29 cellular contexts compared by ENCODE assay signal in genomic region chr2:151664520-151664919, GRCh38.
A peak's percentile ranks its signal among the peaks of the same experiment; 100 is the strongest.
DNase-seq lines count a peak whose midpoint lies in the region; ATAC-seq, FAIRE-seq and TF ChIP-seq lines count a peak whose summit lies in the region.
"Had no signal": no experiment of that assay in that cellular context is flagged by ENCODE, and none has a peak within 500 bp of the region (broad histone marks: within the 10 kb centered on the region; RNA-seq: fewer than 3 reads in every experiment).

No MANE protein-coding gene starts in this region.

- TF ChIP-seq EP300 in HepG2 (IDR thresholded peaks at IDR 0.05; ENCODE audit: low read depth in 2 of 2, low read length in 2 of 2) (no peak), HepG2 (CRISPR knock-in tag; IDR thresholded peaks at IDR 0.05; ENCODE audit: borderline replicate concordance) (no peak)

- peak; percentile 2 for DNase-seq in GM13977 (ENCODE audit: low spot score)
- DNase-seq in psoas muscle, result no peak
- no peak for DNase-seq in anterior cingulate cortex (lab: John Stamatoyannopoulos, UW)
- no peak for DNase-seq in activated gamma-delta T cell treated with Interleukin-2 at 50 U/mL for 16 hours
- DNase-seq in HepG2 (ENCODE audit: low spot score), result no peak
- DNase-seq: ACHN; activated CD4-positive, alpha-beta T cell treated with anti-CD3 and anti-CD28 coated beads, Interleukin-2, amount 50 U/mL, for 48 hours; activated CD8-positive, alpha-beta memory T cell treated with anti-CD3 and anti-CD28 coated beads, Interleukin-2, amount 50 U/mL, for 48 hours; COR-L47; cortex of kidney; DMS53; islet precursor cell; KBM-7; left ventricle myocardium superior; NCI-H1417; NCI-H2029 treated with DMSO at 0.1 percent for 48 hours; NCI-H2227 treated with DMSO at 0.1 percent for 48 hours; NCI-H69; sigmoid colon; stimulated activated naive CD8-positive, alpha-beta T cell treated with anti-CD3 and anti-CD28 coated beads, Interleukin-15, Interleukin-2, amounts not matched to agents 100 U/mL and 50 U/mL, for 24 hours; T-helper 1 cell; tibial artery had no signal

- CTCF ChIA-PET in HepG2 (lab: Yijun Ruan, JAX; ENCODE audit: low intra/inter-chr PET ratio, low total read pairs), result no interaction called here

- no peak overlapping the region for H3K9ac ChIP-seq in HepG2 (ENCODE audit: insufficient read depth, low read depth, low read length)
- H3K9ac ChIP-seq: BLaER1 had no signal

- H3K79me2 ChIP-seq in HepG2 (ENCODE audit: insufficient read depth, low read length), result no peaks in the 10 kb centered on the region

- FAIRE-seq in HepG2 (lab: Jason Lieb, UNC), result no peak

- no peak overlapping the region for H3K4me3 ChIP-seq in psoas muscle
- H3K4me3 ChIP-seq in HepG2 (replicated peaks in 1 of 3; ENCODE audit: insufficient read depth in 1 of 3, low read depth in 2 of 3, low read length in 3 of 3), result no peak overlapping the region
- H3K4me3 ChIP-seq: BLaER1, GM23338, sigmoid colon, SJSA1, tibial artery had no signal

- H3K4me1 ChIP-seq in psoas muscle (peaks cover 29% of the 10 kb centered on the region), HepG2 (ENCODE audit: insufficient read depth, low read length) (no peaks in the 10 kb centered on the region)
- H3K4me1 ChIP-seq: sigmoid colon, SJSA1, tibial artery had no signal

- TF ChIP-seq RAD21 in HepG2 (CRISPR knock-in tag; IDR thresholded peaks at IDR 0.05), result no peak

- no peak for TF ChIP-seq POLR2A in HepG2 (IDR thresholded peaks at IDR 0.05; ENCODE audit: insufficient read depth in 1 of 2, low read depth in 2 of 2, low read length in 2 of 2)

- H3K27me3 ChIP-seq in psoas muscle (ENCODE audit: insufficient read depth in 3 of 3, low read length in 2 of 3) (no peaks in the 10 kb centered on the region), HepG2 (ENCODE audit: control insufficient read depth in 1 of 2, insufficient read depth in 2 of 2, low read length in 2 of 2) (no peaks in the 10 kb centered on the region)
- H3K27me3 ChIP-seq: BLaER1, neutrophil, sigmoid colon, SJSA1, tibial artery had no signal

- in situ Hi-C loops in GM13977 (cut with MboI; ENCODE audit: low pct_unique_long_range_greater_than_20kb, low sequenced_read_pairs, unreplicated experiment) (no loop called here), HepG2 (cut with HindIII; ENCODE audit: extremely low pct_ligation_motif_present, low pct_unique_long_range_greater_than_20kb) (no loop called here)

- no peak overlapping the region for H2AFZ ChIP-seq in HepG2 (ENCODE audit: low read length)
- H2AFZ ChIP-seq: GM23338 had no signal

- WGBS in psoas muscle, 3 donors, result 58 to 63% (median 62%) methylated on average over 1 of the region's 1 CpG
- 0% methylated on average over 1 of the region's 1 CpG for WGBS in HepG2 (ENCODE audit: low lambda C conversion rate)

- BruUV-seq in HepG2 (replicated peaks; lab: Mats Ljungman, UMichigan), result no TSS peak

- no peaks in the 10 kb centered on the region for H4K20me1 ChIP-seq in HepG2 (ENCODE audit: insufficient read depth, low read length)
- H4K20me1 ChIP-seq: BLaER1 had no signal

- H3K27ac ChIP-seq in psoas muscle (peak overlapping the region; percentile 30), HepG2 (ENCODE audit: extremely low read length, insufficient read depth, low read length) (no peak overlapping the region)
- H3K27ac ChIP-seq: BLaER1, neutrophil, sigmoid colon, SJSA1, tibial artery had no signal

- ATAC-seq in GM19395 (IDR thresholded peaks at IDR 0.05; ENCODE audit: unreplicated experiment), result peak; percentile 67
- peak; percentile 69 for ATAC-seq in HG03025 (IDR thresholded peaks at IDR 0.05; ENCODE audit: low FRiP score, unreplicated experiment)
- ATAC-seq in psoas muscle, result no peak
- ATAC-seq in HepG2, result no peak
- ATAC-seq: activated naive CD4-positive, alpha-beta T cell treated with anti-CD3 and anti-CD28 coated beads, Interleukin-2, amount 50 U/mL, for 72 hours; GM23338; left ventricle myocardium superior; stimulated activated naive CD8-positive, alpha-beta T cell treated with anti-CD3 and anti-CD28 coated beads, Interleukin-15, Interleukin-2, amounts not matched to agents 100 U/mL and 50 U/mL, for 24 hours had no signal

- no peak overlapping the region for H3K4me2 ChIP-seq in HepG2 (ENCODE audit: low read depth, low read length)
- H3K4me2 ChIP-seq: BLaER1, GM23338 had no signal

- H3K9me3 ChIP-seq in psoas muscle (no peaks in the 10 kb centered on the region), HepG2 (ENCODE audit: low read length) (no peaks in the 10 kb centered on the region)
- H3K9me3 ChIP-seq: BLaER1, neutrophil, sigmoid colon, SJSA1, tibial artery had no signal

- POLR2A ChIA-PET in HepG2 (lab: Yijun Ruan, JAX), result no interaction called here

- intact Hi-C loops in psoas muscle (cut with DNase I) (loop anchor here in 1 of 2 donors (5.0 kb wide), 1 partner anchor 37 kb away; no protein-coding TSS in a partner anchor), HepG2 (cut with micrococcal nuclease; ENCODE audit: unreplicated experiment) (no loop called here)

- H3K36me3 ChIP-seq in psoas muscle (ENCODE audit: insufficient read depth in 1 of 2, low read depth in 1 of 2) (peaks cover 6 to 100% of the 10 kb centered on the region in 2 donors), HepG2 (replicated peaks in 1 of 2; ENCODE audit: control insufficient read depth in 1 of 2, insufficient read depth in 2 of 2, low read length in 2 of 2) (no peaks in the 10 kb centered on the region)
- H3K36me3 ChIP-seq: BLaER1, neutrophil, sigmoid colon, SJSA1, tibial artery had no signal

- TF ChIP-seq CTCF in GM13977 (IDR thresholded peaks at IDR 0.05; ENCODE audit: extremely low read depth, insufficient read depth, missing control alignments), result no peak
- TF ChIP-seq CTCF in psoas muscle (IDR thresholded peaks at IDR 0.05), result no peak
- no peak for TF ChIP-seq CTCF in HepG2 (CRISPR knock-in tag; IDR thresholded peaks at IDR 0.05)

TF ChIP-seq in HepG2, 621 proteins besides CTCF, POLR2A, EP300 and RAD21:
- TF ChIP-seq NONO (IDR thresholded peaks at IDR 0.05) (no peak), NONO (CRISPR knock-in tag; conservative IDR thresholded peaks at IDR 0.05) (no peak), ZNF18 (CRISPR knock-in tag; IDR thresholded peaks at IDR 0.05; ENCODE audit: insufficient replicate concordance) (no peak), ZNF878 (CRISPR knock-in tag; IDR thresholded peaks at IDR 0.05) (no peak), ZMYM4 (CRISPR knock-in tag; IDR thresholded peaks at IDR 0.05) (no peak), ZNF841 (CRISPR knock-in tag; IDR thresholded peaks at IDR 0.05; ENCODE audit: borderline replicate concordance) (no peak), NCOA2 (CRISPR knock-in tag; IDR thresholded peaks at IDR 0.05) (no peak), ZNF747 (CRISPR knock-in tag; IDR thresholded peaks at IDR 0.05; ENCODE audit: borderline replicate concordance) (no peak), KDM5A (IDR thresholded peaks at IDR 0.05; ENCODE audit: borderline replicate concordance, low read length) (no peak), NR1H2 (CRISPR knock-in tag; IDR thresholded peaks at IDR 0.05; ENCODE audit: borderline replicate concordance, low read depth) (no peak)
TF ChIP-seq in HepG2: peak in this region for 0.

Comparison
In these comparisons a context has a peak if more than half of its experiments do, and no peak if none do; other contexts are left out.
1. ATAC-seq: peak in GM19395 (single experiment) and HG03025 (single experiment); none in psoas muscle (0 of 4) and HepG2 (single experiment).